6 cellular contexts compared by ENCODE assay signal in the genomic region with DNA sequence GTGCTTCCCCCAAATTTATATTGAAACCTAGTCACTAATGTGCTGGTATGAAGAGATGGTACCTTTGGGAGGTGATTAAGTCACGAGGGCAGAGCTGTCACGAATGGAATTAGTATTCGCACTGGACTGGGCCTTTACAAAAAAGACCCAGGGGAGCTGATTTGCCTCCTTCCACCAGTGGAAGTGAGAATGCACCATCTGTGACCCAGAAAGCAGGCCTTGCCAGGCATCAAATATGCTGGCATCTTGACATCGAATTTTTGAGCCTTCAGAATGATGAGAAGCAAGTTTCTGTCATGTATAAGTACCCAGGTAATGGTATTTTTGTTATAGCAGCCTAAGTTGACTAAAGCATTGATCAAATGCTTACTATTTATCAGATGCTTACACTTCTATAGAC.
"Had no signal": no experiment of that assay in that cellular context is flagged by ENCODE, and none has a peak within 500 bp of the region (broad histone marks: within the 10 kb centered on the region; RNA-seq: fewer than 3 reads in every experiment).

No MANE protein-coding gene starts in this region.

- H3K36me3 ChIP-seq: HAP-1 had no signal

- H3K9me3 ChIP-seq: HAP-1 had no signal

- H3K4me3 ChIP-seq: GM23248, HAP-1 had no signal

- DNase-seq: GM23248, GOT3, H7, HFFc6 had no signal

- H3K27ac ChIP-seq: GM23248, HL-60 had no signal

- H2AFZ ChIP-seq: GM23248 had no signal

- H3K9ac ChIP-seq: GM23248 had no signal
